In the genomic region with DNA sequence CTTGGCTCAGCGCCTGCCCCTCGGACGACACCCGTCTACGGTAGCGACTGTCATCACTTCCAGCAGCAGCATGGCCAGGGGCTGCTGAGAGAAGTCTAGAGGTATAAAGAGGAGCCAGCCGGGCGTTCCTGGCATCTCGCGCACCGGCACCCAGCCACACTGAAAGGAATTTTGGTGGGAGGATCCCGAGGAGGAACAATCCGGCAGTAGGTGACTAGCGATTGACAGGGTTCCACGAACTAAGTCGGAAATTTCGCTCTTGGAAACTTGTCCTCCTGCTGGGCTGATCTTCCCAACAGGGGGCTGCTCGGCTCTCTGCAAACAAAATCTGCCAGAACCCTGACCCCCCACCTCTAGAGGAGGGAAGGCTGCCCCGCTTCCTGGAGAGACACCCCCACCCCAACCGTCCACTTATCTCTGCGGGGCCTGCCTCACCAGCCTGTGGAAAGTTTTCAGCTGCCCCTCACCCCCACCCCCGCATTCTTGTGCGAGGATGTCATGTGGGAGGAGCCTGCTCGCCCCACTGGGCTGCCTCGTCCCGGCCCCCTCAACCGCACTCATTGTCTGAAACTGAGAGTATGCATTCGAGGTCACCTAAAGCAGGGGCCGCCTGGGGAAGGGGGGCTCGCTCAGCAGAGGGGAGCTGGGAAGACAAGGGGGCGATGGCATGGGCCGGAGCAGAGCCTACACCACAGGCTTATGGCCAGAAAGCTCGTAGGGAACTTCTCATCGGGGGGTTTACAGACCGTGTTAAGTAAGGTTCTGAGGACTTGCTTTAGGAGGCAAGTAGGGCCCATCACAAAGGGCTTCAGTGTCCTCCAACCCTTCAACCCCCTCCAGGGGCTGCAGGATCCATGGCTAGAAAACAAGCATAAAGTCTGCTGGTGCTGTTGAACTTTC, we compare ENCODE assay signal across 7 cellular contexts. TPM values are rescaled to one million over a fixed set of nuclear protein-coding genes. Genes with fewer than 3 reads are reported as not detected.
DNase-seq lines count a peak whose midpoint lies in the region; ATAC-seq, FAIRE-seq and TF ChIP-seq lines count a peak whose summit lies in the region.

No MANE protein-coding gene starts in this region.

- peaks cover 63% of the 10 kb centered on the region for H4K20me1 ChIP-seq in keratinocyte (ENCODE audit: control insufficient read depth, extremely low read depth, insufficient read depth, low read length)

- DNase-seq in HuH-7 (ENCODE audit: low spot score) (peak; percentile 96), brain microvascular endothelial cell (peak; percentile 95), keratinocyte (ENCODE audit: low read depth, low spot score) (no peak), WERI-Rb-1 (no peak)
- no peak for DNase-seq in stimulated activated CD8-positive, alpha-beta memory T cell treated with anti-CD3 and anti-CD28 coated beads, Interleukin-4, amount 100 ng/mL, for 48 hours

- dilution Hi-C loops in keratinocyte (cut with MboI; ENCODE audit: extremely low pct_ligation_motif_present, low sequenced_read_pairs) = no loop called here

- peaks cover 94% of the 10 kb centered on the region for H3K79me2 ChIP-seq in keratinocyte (ENCODE audit: control insufficient read depth, insufficient read depth, low read length)

- H3K27ac ChIP-seq in brain microvascular endothelial cell (peak overlapping the region; percentile 76), keratinocyte (ENCODE audit: control insufficient read depth, insufficient read depth, low read length) (peak overlapping the region; percentile 77), temporal lobe (ENCODE audit: low read depth, low read length) (peak overlapping the region; percentile 17), WERI-Rb-1 (no peak overlapping the region)

- H3K4me1 ChIP-seq in keratinocyte (ENCODE audit: control insufficient read depth, extremely low read depth, insufficient read depth, low read length) = peaks cover 98% of the 10 kb centered on the region

- H3K4me3 ChIP-seq in brain microvascular endothelial cell (ENCODE audit: low read depth, low read length) (peak overlapping the region; percentile 37), keratinocyte (ENCODE audit: control insufficient read depth in 2 of 3, extremely low read depth in 1 of 3, insufficient read depth in 2 of 3, low read depth in 1 of 3, low read length in 3 of 3) (peak overlapping the region; percentile 8 to 68 (median 54)), WERI-Rb-1 (ENCODE audit: low read depth, low read length) (no peak overlapping the region)

- in situ Hi-C loops in brain microvascular endothelial cell (cut with HindIII; ENCODE audit: low pct_ligation_motif_present, low sequenced_read_pairs) = no loop called here

- H2AFZ ChIP-seq in keratinocyte (ENCODE audit: control insufficient read depth, low read length) = no peak overlapping the region

- no peaks in the 10 kb centered on the region for H3K27me3 ChIP-seq in brain microvascular endothelial cell (replicated peaks)
- no peaks in the 10 kb centered on the region for H3K27me3 ChIP-seq in keratinocyte (ENCODE audit: control insufficient read depth, extremely low read depth, insufficient read depth, low read length)
- no peaks in the 10 kb centered on the region for H3K27me3 ChIP-seq in WERI-Rb-1 (ENCODE audit: insufficient read depth, low read depth, severe bottlenecking)

- FAIRE-seq in keratinocyte (lab: Jason Lieb, UNC) = no peak

- ATAC-seq in GM18498 (IDR thresholded peaks at IDR 0.05; ENCODE audit: unreplicated experiment) = no peak

- H3K9me1 ChIP-seq in keratinocyte (ENCODE audit: control insufficient read depth, extremely low read depth, insufficient read depth, low read length) = peaks cover 10% of the 10 kb centered on the region

- H3K9me3 ChIP-seq in keratinocyte (ENCODE audit: control insufficient read depth, low read depth, low read length) = no peaks in the 10 kb centered on the region
- H3K9me3 ChIP-seq in WERI-Rb-1 (ENCODE audit: severe bottlenecking) = no peaks in the 10 kb centered on the region

- peak; percentile 8 for TF ChIP-seq CTCF in brain microvascular endothelial cell (IDR thresholded peaks at IDR 0.05; ENCODE audit: low read depth, low read length, missing control alignments)
- no peak for TF ChIP-seq CTCF in keratinocyte (optimal IDR thresholded peaks at IDR 0.05 in 1 of 3, IDR thresholded peaks at IDR 0.05 in 1 of 3, conservative IDR thresholded peaks at IDR 0.05 in 1 of 3; ENCODE audit: extremely low read depth in 1 of 3, insufficient read depth in 2 of 3, low read length in 3 of 3)
- TF ChIP-seq CTCF in WERI-Rb-1 (IDR thresholded peaks at IDR 0.05; ENCODE audit: low read depth, low read length) = no peak

- H3K36me3 ChIP-seq in brain microvascular endothelial cell (replicated peaks) = peaks cover 83% of the 10 kb centered on the region
- peaks cover 24 to 86% of the 10 kb centered on the region in 2 experiments for H3K36me3 ChIP-seq in keratinocyte (ENCODE audit: control insufficient read depth in 2 of 2, extremely low read depth in 1 of 2, insufficient read depth in 2 of 2, low read length in 2 of 2)
- H3K36me3 ChIP-seq in WERI-Rb-1 = no peaks in the 10 kb centered on the region

- peak overlapping the region; percentile 74 for H3K9ac ChIP-seq in keratinocyte (ENCODE audit: control insufficient read depth, extremely low read depth, insufficient read depth, low read length)

- H3K4me2 ChIP-seq in keratinocyte (ENCODE audit: control insufficient read depth, extremely low read depth, insufficient read depth, low read depth, low read length) = peak overlapping the region; percentile 75

RNA-seq across cellular contexts. Expression of a gene that starts 9.6 kb away (rescaled TPM):
- polyA plus RNA-seq in keratinocyte = 55.6 to 70.9 TPM (median 60.3 TPM) in 3 replicates
- polyA plus RNA-seq in keratinocyte (2011; ENCODE audit: low read depth) = 31.9 TPM
- polyA plus RNA-seq in keratinocyte (2011; cell fraction: cytosol; rRNA removed) = 36.6 and 49.9 TPM in 2 replicates
- polyA plus RNA-seq in keratinocyte (2011; cell fraction: nucleus; rRNA removed) = 176 and 195 TPM in 2 replicates
- polyA plus RNA-seq in keratinocyte (2012; ENCODE audit: low replicate concordance) = 64.4 and 71.6 TPM in 2 replicates
- polyA minus RNA-seq in keratinocyte = 113 to 223 TPM (median 129 TPM) in 3 replicates
- polyA minus RNA-seq in keratinocyte (2011; cell fraction: cytosol; rRNA and poly(A)+ RNA removed) = 152 TPM
- 153 and 207 TPM in 2 replicates for polyA minus RNA-seq in keratinocyte (2011; cell fraction: nucleus; rRNA and poly(A)+ RNA removed)
- 1.7 TPM for total RNA-seq in temporal lobe

Comparison
In these comparisons a context has a peak if more than half of its experiments do, and no peak if none do; other contexts are left out.
1. DNase-seq: peak in HuH-7 (single experiment) and brain microvascular endothelial cell (single experiment); none in keratinocyte (single experiment), WERI-Rb-1 (single experiment) and stimulated activated CD8-positive, alpha-beta memory T cell treated with anti-CD3 and anti-CD28 coated beads, Interleukin-4, amount 100 ng/mL, for 48 hours (single experiment).